21 cellular contexts compared by ENCODE assay signal in the genomic region with DNA sequence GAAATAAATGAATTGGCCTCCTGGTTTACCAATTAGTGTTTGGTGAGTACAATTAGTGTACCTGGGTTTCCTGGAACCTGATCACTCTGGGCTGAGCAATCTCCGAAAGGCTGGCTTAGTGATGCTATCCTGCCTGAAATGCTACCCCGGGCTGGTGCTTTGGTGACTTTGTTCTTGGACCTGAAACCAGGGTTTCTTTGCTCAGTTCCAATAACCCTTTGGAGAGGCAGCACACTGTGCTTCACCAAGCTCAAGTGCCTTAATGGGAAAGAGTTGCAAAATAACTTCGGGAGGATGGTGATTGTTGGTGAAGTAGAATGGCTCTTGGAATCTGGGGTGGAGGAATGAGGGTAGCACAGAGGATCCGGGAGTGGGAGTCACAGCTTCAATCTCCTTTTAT. TPM values are rescaled to one million over a fixed set of nuclear protein-coding genes. Genes with fewer than 3 reads are reported as not detected.
"Had no signal": no experiment of that assay in that cellular context is flagged by ENCODE, and none has a peak within 500 bp of the region (broad histone marks: within the 10 kb centered on the region; RNA-seq: fewer than 3 reads in every experiment).

No MANE protein-coding gene starts in this region.

- H2AFZ ChIP-seq: PC-9 had no signal

- ATAC-seq: Right ventricle myocardium inferior had no signal

- DNase-seq: KBM-7, MG63, NCI-H1092, NCI-H1105 treated with DMSO at 0.1 percent for 48 hours, NCI-H1417 treated with DMSO at 0.1 percent for 48 hours, NCI-H187, NCI-H2081, NCI-H2107, NCI-H2171, NCI-H226, NCI-H446, NCI-H510A, NCI-H524 treated with DMSO at 0.1 percent for 48 hours, NCI-H774, OCI-M1, PC-9, Peyer's patch, SIG-M5 had no signal

- H3K4me1 ChIP-seq: SJSA1 had no signal

- H3K27ac ChIP-seq: PC-9, Peyer's patch, SJSA1, SK-N-MC had no signal

- H3K4me2 ChIP-seq: PC-9 had no signal

- H3K27me3 ChIP-seq: Peyer's patch, SJSA1 had no signal

- H3K4me3 ChIP-seq: MG63, PC-9, Peyer's patch, SJSA1, SK-N-MC had no signal

- H3K36me3 ChIP-seq: MG63, Peyer's patch, SJSA1 had no signal

- H3K9me3 ChIP-seq: MG63, SJSA1 had no signal

RNA-seq across cellular contexts. Expression of a gene that starts 6.0 kb away (rescaled TPM):
- total RNA-seq: Right ventricle myocardium inferior, SJSA1 had no signal
